ENCODE assay signal across 22 cellular contexts in the genomic region with DNA sequence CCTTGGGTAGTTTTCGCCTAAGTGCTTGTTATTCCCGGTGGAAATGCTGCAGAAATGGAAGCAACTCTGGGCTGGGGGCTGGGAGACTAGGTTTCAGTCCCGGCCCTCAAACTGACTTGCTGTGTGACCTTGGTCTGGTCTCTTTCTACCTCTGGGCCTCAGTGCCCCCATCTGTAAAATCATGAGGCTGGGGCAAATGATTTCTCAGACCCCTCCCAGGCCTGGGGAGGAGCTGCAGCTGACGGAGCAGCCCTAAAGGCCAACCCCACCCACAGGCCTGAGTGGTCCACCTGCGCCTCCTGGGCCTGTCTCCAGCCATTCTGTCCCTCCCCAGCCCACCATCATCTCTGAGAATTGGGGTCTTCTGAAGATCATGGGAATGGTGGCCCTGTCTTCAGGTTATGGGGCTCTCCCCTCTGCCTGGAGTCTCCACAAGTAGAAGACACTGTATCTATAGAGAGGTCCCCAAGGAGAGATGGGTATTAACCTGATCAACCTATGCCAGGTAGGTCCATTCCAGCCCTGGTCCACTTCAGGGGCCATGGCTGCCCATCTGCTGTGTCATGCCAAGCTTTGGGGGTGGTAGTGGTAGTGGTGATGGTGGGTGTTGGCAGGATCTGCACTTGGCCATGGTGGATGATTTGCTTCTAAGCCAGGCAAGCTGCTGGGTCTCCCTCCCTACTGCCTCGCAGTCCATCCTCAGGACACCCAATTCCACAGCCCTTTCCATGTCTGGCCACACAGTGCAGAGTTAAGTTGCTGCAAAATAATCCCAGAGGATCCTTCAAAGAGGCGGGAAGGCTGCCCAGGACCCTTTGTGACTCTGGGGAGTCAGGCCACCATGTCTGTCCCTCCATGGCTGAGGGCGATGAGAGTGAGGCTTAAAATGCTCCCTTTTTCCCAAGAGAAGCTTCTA. TPM values are rescaled to one million over a fixed set of nuclear protein-coding genes. Genes with fewer than 3 reads are reported as not detected.
DNase-seq lines count a peak whose midpoint lies in the region; ATAC-seq and TF ChIP-seq lines count a peak whose summit lies in the region.
"Had no signal": no experiment of that assay in that cellular context is flagged by ENCODE, and none has a peak within 500 bp of the region (broad histone marks: within the 10 kb centered on the region; RNA-seq: fewer than 3 reads in every experiment).

No MANE protein-coding gene starts in this region.

- no peak overlapping the region for H3K4me3 ChIP-seq in BE2C (ENCODE audit: low read depth, low read length)
- H3K4me3 ChIP-seq in RWPE2 (ENCODE audit: severe bottlenecking) = no peak overlapping the region
- H3K4me3 ChIP-seq: HAP-1, Peyer's patch had no signal

- no peaks in the 10 kb centered on the region for H3K9me3 ChIP-seq in BE2C
- H3K9me3 ChIP-seq in RWPE2 (ENCODE audit: severe bottlenecking) = no peaks in the 10 kb centered on the region
- H3K9me3 ChIP-seq: Peyer's patch had no signal

- no peaks in the 10 kb centered on the region for H3K36me3 ChIP-seq in BE2C
- H3K36me3 ChIP-seq in RWPE2 (ENCODE audit: low read depth) = no peaks in the 10 kb centered on the region
- H3K36me3 ChIP-seq: HAP-1, Peyer's patch had no signal

- H3K27me3 ChIP-seq in BE2C (no peaks in the 10 kb centered on the region), RWPE2 (ENCODE audit: insufficient read depth, poor library complexity, severe bottlenecking) (no peaks in the 10 kb centered on the region)
- H3K27me3 ChIP-seq: brain microvascular endothelial cell, Peyer's patch had no signal

- DNase-seq in BE2C (peak; percentile 2), RWPE2 (ENCODE audit: low spot score) (peak; percentile 51), islet precursor cell (peak; percentile 34), GM19240 (ENCODE audit: insufficient read length, low spot score) (no peak), middle frontal gyrus (ENCODE audit: extremely low spot score, low spot score) (no peak)
- DNase-seq in stimulated activated CD8-positive, alpha-beta memory T cell treated with anti-CD3 and anti-CD28 coated beads, Interleukin-4, amount 100 ng/mL, for 48 hours = peak; percentile 10
- DNase-seq: activated CD4-positive, alpha-beta T cell treated with anti-CD3 and anti-CD28 coated beads, Interleukin-2, amount 50 U/mL, for 4 hours; activated naive CD8-positive, alpha-beta T cell treated with anti-CD3 and anti-CD28 coated beads for 36 hours; brain microvascular endothelial cell; CD4-positive, alpha-beta memory T cell; DMS 273 treated with DMSO at 0.1 percent for 48 hours; KBM-7; MM.1S; NCI-H1417 treated with DMSO at 0.1 percent for 48 hours; NCI-H446 treated with DMSO at 0.1 percent for 48 hours; occipital lobe had no signal

- no peak for ATAC-seq in RWPE2 (ENCODE audit: low read depth)
- no peak for ATAC-seq in GM21381 (IDR thresholded peaks at IDR 0.05; ENCODE audit: unreplicated experiment)
- ATAC-seq: right cardiac atrium had no signal

- TF ChIP-seq CTCF in BE2C (IDR thresholded peaks at IDR 0.05; ENCODE audit: low read depth, low read length) (no peak), RWPE2 (IDR thresholded peaks at IDR 0.05; ENCODE audit: poor library complexity, severe bottlenecking) (no peak)

- no peak overlapping the region for H3K27ac ChIP-seq in RWPE2 (ENCODE audit: poor library complexity, severe bottlenecking)
- H3K27ac ChIP-seq: VCaP had no signal

- H3K4me1 ChIP-seq in BE2C (peaks cover 11% of the 10 kb centered on the region), RWPE2 (ENCODE audit: insufficient read depth, poor library complexity, severe bottlenecking) (peaks cover 15% of the 10 kb centered on the region)
- H3K4me1 ChIP-seq: HAP-1, Peyer's patch had no signal

RNA-seq across cellular contexts. Expression of gene ITGA11, which starts 46.0 kb away (rescaled TPM):
- 3.9 TPM for polyA plus RNA-seq in BE2C (2012; ENCODE audit: insufficient read depth, insufficient read length, low read depth)
- polyA plus RNA-seq: CD4-positive, alpha-beta memory T cell; keratinocyte had no signal

Comparison
In these comparisons a context has a peak if more than half of its experiments do, and no peak if none do; other contexts are left out.
1. DNase-seq: peak in BE2C (single experiment), RWPE2 (single experiment), islet precursor cell (single experiment) and stimulated activated CD8-positive, alpha-beta memory T cell treated with anti-CD3 and anti-CD28 coated beads, Interleukin-4, amount 100 ng/mL, for 48 hours (single experiment); none in GM19240 (single experiment) and middle frontal gyrus (single experiment).